ENCODE assay signal across 16 cellular contexts in the genomic region with DNA sequence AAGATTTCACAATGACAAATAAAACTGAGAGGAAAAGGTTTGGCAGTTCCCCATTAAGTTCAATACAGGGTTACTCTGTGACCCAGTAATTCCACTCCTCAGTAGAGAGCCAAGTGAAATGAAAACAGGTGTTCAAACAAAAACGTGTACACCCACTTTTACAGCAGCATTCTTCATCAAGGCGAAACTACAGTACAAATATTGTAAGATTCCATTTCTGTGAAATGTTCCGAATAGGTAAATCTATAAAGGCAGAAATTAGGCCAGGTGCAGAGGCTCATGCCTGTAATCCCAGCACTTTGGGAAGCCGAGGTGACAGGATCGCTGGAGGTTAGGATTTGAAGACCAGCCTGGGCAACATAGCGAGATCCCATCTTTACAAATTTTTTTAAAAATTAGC. TPM values are rescaled to one million over a fixed set of nuclear protein-coding genes. Genes with fewer than 3 reads are reported as not detected.
A peak's percentile ranks its signal among the peaks of the same experiment; 100 is the strongest.
DNase-seq lines count a peak whose midpoint lies in the region; ATAC-seq lines count a peak whose summit lies in the region.
"Had no signal": no experiment of that assay in that cellular context is flagged by ENCODE, and none has a peak within 500 bp of the region (broad histone marks: within the 10 kb centered on the region; RNA-seq: fewer than 3 reads in every experiment).

No MANE protein-coding gene starts in this region.

- no peak overlapping the region for H3K9ac ChIP-seq in mucosa of rectum (ENCODE audit: low read depth in 1 of 2, low read length in 2 of 2)

- ATAC-seq in GM21381 (IDR thresholded peaks at IDR 0.05; ENCODE audit: unreplicated experiment), result no peak
- no peak for ATAC-seq in GM18498 (IDR thresholded peaks at IDR 0.05; ENCODE audit: unreplicated experiment)
- ATAC-seq in GM21619 (IDR thresholded peaks at IDR 0.05; ENCODE audit: unreplicated experiment), result no peak
- ATAC-seq: CD8-positive, alpha-beta T cell had no signal

- H3K9me3 ChIP-seq in mucosa of rectum (ENCODE audit: control insufficient read depth in 2 of 2, low read length in 2 of 2), result no peaks in the 10 kb centered on the region

- peaks cover 18 to 31% of the 10 kb centered on the region in 2 donors for H3K4me1 ChIP-seq in mucosa of rectum (ENCODE audit: control insufficient read depth in 2 of 2, insufficient read depth in 2 of 2, low read length in 2 of 2)

- H3K27ac ChIP-seq in mucosa of rectum (ENCODE audit: low read depth in 2 of 2, low read length in 2 of 2), result peak overlapping the region; percentile 34 to 38

- no peaks in the 10 kb centered on the region for H3K27me3 ChIP-seq in mucosa of rectum (ENCODE audit: control insufficient read depth in 2 of 2, insufficient read depth in 2 of 2, low read length in 2 of 2)

- no peak overlapping the region for H3K4me3 ChIP-seq in mucosa of rectum (ENCODE audit: low read length in 2 of 2)

- no peaks in the 10 kb centered on the region for H3K36me3 ChIP-seq in mucosa of rectum (ENCODE audit: control insufficient read depth in 2 of 2, insufficient read depth in 2 of 2, low read length in 2 of 2)

- peak; percentile 24 for DNase-seq in COLO668 (lab: John Stamatoyannopoulos, UW; ENCODE audit: unreplicated experiment)
- DNase-seq in HT-29 (ENCODE audit: low spot score), result peak; percentile 68
- DNase-seq in SHP77 (lab: John Stamatoyannopoulos, UW), result peak; percentile 46 to 64
- DNase-seq in HCEC 1CT, result no peak
- DNase-seq: activated CD4-positive, alpha-beta T cell treated with anti-CD3 and anti-CD28 coated beads, Interleukin-2, amount 50 U/mL, for 4 hours; amniotic stem cell; CD8-positive, alpha-beta T cell; dermis blood vessel endothelial cell; KBM-7; NCI-H2081 treated with DMSO at 0.1 percent for 48 hours; stimulated activated CD4-positive, alpha-beta T cell treated with anti-CD3 and anti-CD28 coated beads, Interleukin-4, amount 100 ng/mL, for 4 hours; stimulated activated naive CD4-positive, alpha-beta T cell treated with Interleukin-2 at 50 U/mL for 16 hours had no signal

RNA-seq across cellular contexts. Expression of gene GDF15, which starts 8.9 kb away (rescaled TPM):
- total RNA-seq in HT-29 (2014; rRNA removed; shearing (Covaris generic)), result 529 and 584 TPM in 2 replicates
- total RNA-seq: CD8-positive, alpha-beta T cell had no signal

RNA-seq across cellular contexts. Expression of gene LRRC25, which starts 20.4 kb away (rescaled TPM):
- not detected in 2 replicates for total RNA-seq in HT-29 (2014; rRNA removed; shearing (Covaris generic))
- total RNA-seq: dermis blood vessel endothelial cell had no signal

RNA-seq across cellular contexts. Expression of gene PGPEP1, which starts 36.6 kb away (rescaled TPM):
- 13.6 and 18.9 TPM in 2 replicates for total RNA-seq in HT-29 (2014; rRNA removed; shearing (Covaris generic))

RNA-seq across cellular contexts. Expression of gene SSBP4, which starts 42.2 kb away (rescaled TPM):
- total RNA-seq in HT-29 (2014; rRNA removed; shearing (Covaris generic)), result 78.0 and 87.1 TPM in 2 replicates

RNA-seq across cellular contexts. Expression of gene LSM4, which starts 54.1 kb away (rescaled TPM):
- total RNA-seq in HT-29 (2014; rRNA removed; shearing (Covaris generic)), result 733 and 750 TPM in 2 replicates
